In genomic region chr20:62590301-62591121, GRCh38 we compare ENCODE assay signal across 2 cellular contexts.
TF ChIP-seq lines count a peak whose summit lies in the region.

No MANE protein-coding gene starts in this region.

TF ChIP-seq in SK-N-SH treated with all-trans-retinoic acid at 6 μM for 48 hours, 23 proteins besides CTCF, POLR2A, EP300 and RAD21 (continued from another document):
- no peak for TF ChIP-seq CREB5 (CRISPR knock-in tag; IDR thresholded peaks at IDR 0.05; ENCODE audit: low read depth)
- TF ChIP-seq PATZ1 (CRISPR knock-in tag; IDR thresholded peaks at IDR 0.05; ENCODE audit: borderline replicate concordance) = no peak
- TF ChIP-seq ZNF8 (CRISPR knock-in tag; IDR thresholded peaks at IDR 0.05) = no peak
- TF ChIP-seq GLIS3 (CRISPR knock-in tag; IDR thresholded peaks at IDR 0.05) = no peak

TF ChIP-seq in WTC11, 78 proteins besides CTCF, POLR2A, EP300 and RAD21 (continued from another document):
- TF ChIP-seq, protein P1, sequence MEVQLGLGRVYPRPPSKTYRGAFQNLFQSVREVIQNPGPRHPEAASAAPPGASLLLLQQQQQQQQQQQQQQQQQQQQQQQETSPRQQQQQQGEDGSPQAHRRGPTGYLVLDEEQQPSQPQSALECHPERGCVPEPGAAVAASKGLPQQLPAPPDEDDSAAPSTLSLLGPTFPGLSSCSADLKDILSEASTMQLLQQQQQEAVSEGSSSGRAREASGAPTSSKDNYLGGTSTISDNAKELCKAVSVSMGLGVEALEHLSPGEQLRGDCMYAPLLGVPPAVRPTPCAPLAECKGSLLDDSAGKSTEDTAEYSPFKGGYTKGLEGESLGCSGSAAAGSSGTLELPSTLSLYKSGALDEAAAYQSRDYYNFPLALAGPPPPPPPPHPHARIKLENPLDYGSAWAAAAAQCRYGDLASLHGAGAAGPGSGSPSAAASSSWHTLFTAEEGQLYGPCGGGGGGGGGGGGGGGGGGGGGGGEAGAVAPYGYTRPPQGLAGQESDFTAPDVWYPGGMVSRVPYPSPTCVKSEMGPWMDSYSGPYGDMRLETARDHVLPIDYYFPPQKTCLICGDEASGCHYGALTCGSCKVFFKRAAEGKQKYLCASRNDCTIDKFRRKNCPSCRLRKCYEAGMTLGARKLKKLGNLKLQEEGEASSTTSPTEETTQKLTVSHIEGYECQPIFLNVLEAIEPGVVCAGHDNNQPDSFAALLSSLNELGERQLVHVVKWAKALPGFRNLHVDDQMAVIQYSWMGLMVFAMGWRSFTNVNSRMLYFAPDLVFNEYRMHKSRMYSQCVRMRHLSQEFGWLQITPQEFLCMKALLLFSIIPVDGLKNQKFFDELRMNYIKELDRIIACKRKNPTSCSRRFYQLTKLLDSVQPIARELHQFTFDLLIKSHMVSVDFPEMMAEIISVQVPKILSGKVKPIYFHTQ (CRISPR knock-in tag; IDR thresholded peaks at IDR 0.05) = no peak
- TF ChIP-seq ZNF317 (CRISPR knock-in tag; IDR thresholded peaks at IDR 0.05; ENCODE audit: borderline replicate concordance, low read depth) (no peak), FOXK1 (CRISPR knock-in tag; IDR thresholded peaks at IDR 0.05) (no peak), NR1H2 (CRISPR knock-in tag; IDR thresholded peaks at IDR 0.05) (no peak)
- TF ChIP-seq, protein P2, sequence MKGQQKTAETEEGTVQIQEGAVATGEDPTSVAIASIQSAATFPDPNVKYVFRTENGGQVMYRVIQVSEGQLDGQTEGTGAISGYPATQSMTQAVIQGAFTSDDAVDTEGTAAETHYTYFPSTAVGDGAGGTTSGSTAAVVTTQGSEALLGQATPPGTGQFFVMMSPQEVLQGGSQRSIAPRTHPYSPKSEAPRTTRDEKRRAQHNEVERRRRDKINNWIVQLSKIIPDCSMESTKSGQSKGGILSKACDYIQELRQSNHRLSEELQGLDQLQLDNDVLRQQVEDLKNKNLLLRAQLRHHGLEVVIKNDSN (CRISPR knock-in tag; IDR thresholded peaks at IDR 0.05) = no peak
